ENCODE assay signal across 19 cellular contexts in the genomic region with DNA sequence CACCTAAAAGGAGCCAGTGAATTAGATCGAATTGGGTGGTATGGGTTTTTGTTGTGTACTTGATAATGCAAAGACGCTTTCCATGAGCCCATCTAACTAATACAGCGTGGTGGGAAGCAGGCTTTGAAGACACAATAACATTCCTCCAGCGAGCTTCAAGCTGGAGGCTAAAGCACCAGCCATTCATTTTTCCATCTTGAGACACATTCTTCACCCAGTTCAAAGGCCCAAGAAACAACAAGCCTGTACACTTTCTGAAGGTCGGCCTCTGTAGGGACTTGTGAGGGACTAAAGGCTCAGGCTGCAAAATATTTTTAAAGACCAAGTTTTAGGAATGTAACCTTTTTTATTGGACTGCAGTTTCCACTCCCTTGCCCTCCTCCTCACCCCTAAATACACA. TPM values are rescaled to one million over a fixed set of nuclear protein-coding genes. Genes with fewer than 3 reads are reported as not detected.
DNase-seq lines count a peak whose midpoint lies in the region; ATAC-seq and TF ChIP-seq lines count a peak whose summit lies in the region.
"Had no signal": no experiment of that assay in that cellular context is flagged by ENCODE, and none has a peak within 500 bp of the region (broad histone marks: within the 10 kb centered on the region; RNA-seq: fewer than 3 reads in every experiment).

No MANE protein-coding gene starts in this region.

- H3K27me3 ChIP-seq in cardiac muscle cell (no peaks in the 10 kb centered on the region), esophagus muscularis mucosa (no peaks in the 10 kb centered on the region), transverse colon (no peaks in the 10 kb centered on the region)
- H3K27me3 ChIP-seq: vagina had no signal

- H3K36me3 Mint-ChIP-seq in nephron progenitor cell (ENCODE audit: low read depth), result peaks cover 66% of the 10 kb centered on the region

- TF ChIP-seq POLR2A in esophagus muscularis mucosa (IDR thresholded peaks at IDR 0.05; ENCODE audit: low read depth) (no peak), transverse colon (IDR thresholded peaks at IDR 0.05) (no peak)

- ATAC-seq in left cardiac atrium (no peak), left lobe of liver (no peak)

- H3K4me3 ChIP-seq in cardiac muscle cell, result no peak overlapping the region
- no peak overlapping the region for H3K4me3 ChIP-seq in esophagus muscularis mucosa
- H3K4me3 ChIP-seq in transverse colon, result no peak overlapping the region
- H3K4me3 ChIP-seq: BLaER1 treated with 17β-estradiol and CSF1 and Interleukin-3, amounts not matched to agents 10 nM and 100 nM; vagina had no signal

- no peak overlapping the region for H3K4me3 Mint-ChIP-seq in nephron progenitor cell
- H3K4me3 Mint-ChIP-seq: activated CD4-positive, alpha-beta T cell treated with anti-CD3 and anti-CD28 coated beads, Interleukin-2, amount 10 ng/mL, durations not matched to agents 24 days and 14 days had no signal

- H3K27ac ChIP-seq in cardiac muscle cell (peak overlapping the region; percentile 58), esophagus muscularis mucosa (replicated peaks in 1 of 4) (peak overlapping the region; percentile 7 to 79 (median 60)), transverse colon (peak overlapping the region; percentile 16 to 76 (median 67))
- H3K27ac ChIP-seq: BLaER1 treated with 17β-estradiol and CSF1 and Interleukin-3, amounts not matched to agents 10 nM and 100 nM; epithelial cell of prostate had no signal

- no peaks in the 10 kb centered on the region for H3K27me3 Mint-ChIP-seq in nephron progenitor cell (ENCODE audit: low read depth, poor library complexity)
- H3K27me3 Mint-ChIP-seq: activated CD4-positive, alpha-beta T cell treated with anti-CD3 and anti-CD28 coated beads, Interleukin-2, amount 10 ng/mL, durations not matched to agents 24 days and 14 days; progenitor cell of endocrine pancreas had no signal

- peaks cover 30% of the 10 kb centered on the region for H3K9me3 Mint-ChIP-seq in nephron progenitor cell

- H3K36me3 ChIP-seq in cardiac muscle cell, result no peaks in the 10 kb centered on the region
- H3K36me3 ChIP-seq in esophagus muscularis mucosa, result no peaks in the 10 kb centered on the region
- H3K36me3 ChIP-seq in transverse colon, result no peaks in the 10 kb centered on the region
- H3K36me3 ChIP-seq: vagina had no signal

- H3K9me3 ChIP-seq in cardiac muscle cell (ENCODE audit: low read depth) (no peaks in the 10 kb centered on the region), esophagus muscularis mucosa (no peaks in the 10 kb centered on the region), transverse colon (no peaks in the 10 kb centered on the region)
- H3K9me3 ChIP-seq: vagina had no signal

- in situ Hi-C loops in transverse colon (cut with MboI; ENCODE audit: low pct_ligation_motif_present in 1 of 4, low pct_unique_long_range_greater_than_20kb in 1 of 4, low sequenced_read_pairs in 3 of 4), result loop anchor here in 1 of 4 donors (25.0 kb wide), 1 partner anchor 119 kb away; no protein-coding TSS in a partner anchor

- intact Hi-C loops in left cardiac atrium (cut with DNase I) (no loop called here), esophagus muscularis mucosa (cut with DNase I) (no loop called here), transverse colon (cut with DNase I; ENCODE audit: low total_unique reads) (no loop called here)

- WGBS in esophagus muscularis mucosa, result 61% methylated on average over 5 of the region's 5 CpGs
- 50 to 78% methylated on average over 1 to 5 of the region's 5 CpGs for WGBS in transverse colon (ENCODE audit: low coverage in 1 of 2), 2 donors

- DNase-seq in cardiac muscle cell (ENCODE audit: low read depth in 1 of 2, low spot score in 1 of 2), result no peak
- no peak for DNase-seq in left cardiac atrium
- DNase-seq in esophagus muscularis mucosa (ENCODE audit: extremely low spot score), result no peak
- DNase-seq in nephron progenitor cell, result no peak
- DNase-seq in transverse colon, result no peak
- DNase-seq in central memory CD4-positive, alpha-beta T cell, result no peak
- no peak for DNase-seq in left lobe of liver (ENCODE audit: low spot score)
- DNase-seq in UCSD-AML1 (lab: John Stamatoyannopoulos, UW; ENCODE audit: unreplicated experiment), result no peak
- DNase-seq: activated CD4-positive, alpha-beta T cell treated with anti-CD3 and anti-CD28 coated beads, Interleukin-2, amount 10 ng/mL, durations not matched to agents 24 days and 14 days; activated gamma-delta T cell; cortex of kidney; Kasumi-1; NCI-H1417; NCI-H524; stimulated activated CD4-positive, alpha-beta T cell treated with anti-CD3 and anti-CD28 coated beads, Interleukin-4, amount 100 ng/mL, for 24 hours had no signal

- TF ChIP-seq CTCF in cardiac muscle cell (IDR thresholded peaks at IDR 0.05; ENCODE audit: low read depth, low read length) (no peak), esophagus muscularis mucosa (IDR thresholded peaks at IDR 0.05) (no peak), nephron progenitor cell (IDR thresholded peaks at IDR 0.05) (no peak), transverse colon (IDR thresholded peaks at IDR 0.05) (no peak)

- peak overlapping the region; percentile 36 for H3K27ac Mint-ChIP-seq in nephron progenitor cell
- H3K27ac Mint-ChIP-seq: activated CD4-positive, alpha-beta T cell treated with anti-CD3 and anti-CD28 coated beads, Interleukin-2, amount 10 ng/mL, durations not matched to agents 24 days and 14 days; progenitor cell of endocrine pancreas had no signal

- H3K4me1 ChIP-seq in cardiac muscle cell (ENCODE audit: low read depth), result peaks cover 20% of the 10 kb centered on the region
- peaks cover 12 to 29% (median 21%) of the 10 kb centered on the region in 4 donors for H3K4me1 ChIP-seq in esophagus muscularis mucosa
- peaks cover 0 to 11% (median 3%) of the 10 kb centered on the region in 4 donors for H3K4me1 ChIP-seq in transverse colon

- H3K4me1 Mint-ChIP-seq in nephron progenitor cell, result peaks cover 12% of the 10 kb centered on the region

- TF ChIP-seq EP300 in esophagus muscularis mucosa (IDR thresholded peaks at IDR 0.05), result no peak
- TF ChIP-seq EP300 in transverse colon (IDR thresholded peaks at IDR 0.05; ENCODE audit: low read depth), result no peak

RNA-seq across cellular contexts. Expression of a gene that starts 18.1 kb away (rescaled TPM):
- 18.5 and 40.4 TPM in 2 replicates for total RNA-seq in cardiac muscle cell
- polyA plus RNA-seq in cardiac muscle cell, result 4.1 and 11.5 TPM in 2 replicates
- total RNA-seq in left cardiac atrium, result 10 to 100 TPM; 13.7 to 15.1 TPM
- total RNA-seq in esophagus muscularis mucosa, result 10 to 100 TPM; 27.8 to 47.6 (median 32.8) TPM
- total RNA-seq in transverse colon, result 10 to 100 TPM in 3 of 4 donors, 1 to 10 TPM in 1; 6.2 to 20.9 (median 12.8) TPM
- total RNA-seq in left lobe of liver, result 25.3 TPM

RNA-seq across cellular contexts. Expression of a gene that starts 54.4 kb away (rescaled TPM):
- total RNA-seq in cardiac muscle cell, result 3.6 and 6.3 TPM in 2 replicates
- 12.9 and 17.8 TPM in 2 replicates for polyA plus RNA-seq in cardiac muscle cell
- 10 to 100 TPM; 35.6 to 38.1 TPM for total RNA-seq in left cardiac atrium
- 10 to 100 TPM; 18.3 to 24.9 (median 22.2) TPM for total RNA-seq in esophagus muscularis mucosa
- total RNA-seq in transverse colon, result 10 to 100 TPM; 11.9 to 47.5 (median 22.5) TPM
- total RNA-seq in left lobe of liver, result 21.3 TPM
